25 cellular contexts compared by ENCODE assay signal in genomic region chr7:14604606-14605005, GRCh38.
DNase-seq lines count a peak whose midpoint lies in the region; ATAC-seq and TF ChIP-seq lines count a peak whose summit lies in the region.
"Had no signal": no experiment of that assay in that cellular context is flagged by ENCODE, and none has a peak within 500 bp of the region (broad histone marks: within the 10 kb centered on the region; RNA-seq: fewer than 3 reads in every experiment).

No MANE protein-coding gene starts in this region.

- TF ChIP-seq EP300 in stomach (IDR thresholded peaks at IDR 0.05) (no peak), tibial nerve (IDR thresholded peaks at IDR 0.05) (no peak)

- H3K36me3 ChIP-seq in stomach (no peaks in the 10 kb centered on the region), tibial nerve (no peaks in the 10 kb centered on the region)
- H3K36me3 ChIP-seq: gastrocnemius medialis, HAP-1, right atrium auricular region had no signal

- ATAC-seq in HG02870 (IDR thresholded peaks at IDR 0.05; ENCODE audit: unreplicated experiment) = no peak
- ATAC-seq: activated CD8-positive, alpha-beta memory T cell treated with anti-CD3 and anti-CD28 coated beads, Interleukin-2, amount 10 ng/mL, durations not matched to agents 7 days and 5 days; gastrocnemius medialis; naive thymus-derived CD4-positive, alpha-beta T cell had no signal

- H3K27ac ChIP-seq in stomach (no peak overlapping the region), tibial nerve (no peak overlapping the region)
- H3K27ac ChIP-seq: gastrocnemius medialis, right atrium auricular region had no signal

- H3K9me3 ChIP-seq in stomach (no peaks in the 10 kb centered on the region), tibial nerve (no peaks in the 10 kb centered on the region)
- H3K9me3 ChIP-seq: gastrocnemius medialis, HAP-1, right atrium auricular region had no signal

- no peaks in the 10 kb centered on the region for H3K4me1 ChIP-seq in stomach
- no peaks in the 10 kb centered on the region for H3K4me1 ChIP-seq in tibial nerve
- H3K4me1 ChIP-seq: gastrocnemius medialis, HAP-1, right atrium auricular region had no signal

- DNase-seq in AG10803 (ENCODE audit: low read depth) (peak; percentile 25), HS-5 (ENCODE audit: low read depth) (peak; percentile 19), astrocyte of the hippocampus (ENCODE audit: low read depth, low spot score) (peak; percentile 65), kidney tubule cell (ENCODE audit: low spot score) (peak; percentile 9), posterior cingulate gyrus (no peak), stomach (no peak), tibial nerve (ENCODE audit: low spot score in 2 of 2) (no peak)
- DNase-seq: activated CD4-positive, alpha-beta T cell treated with anti-CD3 and anti-CD28 coated beads for 4 hours; activated CD8-positive, alpha-beta memory T cell treated with anti-CD3 and anti-CD28 coated beads, Interleukin-2, amount 10 ng/mL, durations not matched to agents 7 days and 5 days; activated naive CD8-positive, alpha-beta T cell treated with anti-CD3 and anti-CD28 coated beads for 36 hours; CD4-positive, alpha-beta T cell; gastrocnemius medialis; GF-D8; hypothalamus; kidney; naive thymus-derived CD4-positive, alpha-beta T cell; NCI-H1694; NCI-H774; SHP77 treated with DMSO at 0.1 percent for 48 hours; stimulated activated CD4-positive, alpha-beta T cell treated with anti-CD3 and anti-CD28 coated beads, Interleukin-12 subunit alpha, Interleukin-12 subunit beta, amount 100 ng/mL, for 4 hours; stimulated activated CD8-positive, alpha-beta memory T cell treated with anti-CD3 and anti-CD28 coated beads, Interleukin-4, amount 100 ng/mL, for 48 hours; T-helper 1 cell had no signal

- H3K27me3 ChIP-seq in stomach (no peaks in the 10 kb centered on the region), tibial nerve (no peaks in the 10 kb centered on the region)
- H3K27me3 ChIP-seq: gastrocnemius medialis, right atrium auricular region had no signal

- 45 to 60% (median 53%) methylated on average over 2 of the region's 2 CpGs for WGBS in stomach, 5 donors
- WGBS in tibial nerve, 2 donors = 49 to 53% methylated on average over 2 of the region's 2 CpGs

- H3K4me3 ChIP-seq in AG10803 (ENCODE audit: low read length) (no peak overlapping the region), stomach (no peak overlapping the region), tibial nerve (no peak overlapping the region)
- H3K4me3 ChIP-seq: gastrocnemius medialis, HAP-1, right atrium auricular region had no signal

- no peak for TF ChIP-seq POLR2A in stomach (IDR thresholded peaks at IDR 0.05)
- TF ChIP-seq POLR2A in tibial nerve (IDR thresholded peaks at IDR 0.05) = no peak

- intact Hi-C loops in posterior cingulate gyrus (cut with DNase I) (no loop called here), stomach (cut with DNase I; ENCODE audit: low total_unique reads) (no loop called here)

- TF ChIP-seq CTCF in AG10803 (conservative IDR thresholded peaks at IDR 0.05; ENCODE audit: low read length) (no peak), stomach (IDR thresholded peaks at IDR 0.05) (no peak), tibial nerve (IDR thresholded peaks at IDR 0.05) (no peak)

Comparison
In these comparisons a context has a peak if more than half of its experiments do, and no peak if none do; other contexts are left out.
1. DNase-seq: peak in AG10803 (single experiment), HS-5 (single experiment), astrocyte of the hippocampus (single experiment) and kidney tubule cell (single experiment); none in posterior cingulate gyrus (0 of 10), stomach (single experiment) and tibial nerve (0 of 2).